In the genomic region with DNA sequence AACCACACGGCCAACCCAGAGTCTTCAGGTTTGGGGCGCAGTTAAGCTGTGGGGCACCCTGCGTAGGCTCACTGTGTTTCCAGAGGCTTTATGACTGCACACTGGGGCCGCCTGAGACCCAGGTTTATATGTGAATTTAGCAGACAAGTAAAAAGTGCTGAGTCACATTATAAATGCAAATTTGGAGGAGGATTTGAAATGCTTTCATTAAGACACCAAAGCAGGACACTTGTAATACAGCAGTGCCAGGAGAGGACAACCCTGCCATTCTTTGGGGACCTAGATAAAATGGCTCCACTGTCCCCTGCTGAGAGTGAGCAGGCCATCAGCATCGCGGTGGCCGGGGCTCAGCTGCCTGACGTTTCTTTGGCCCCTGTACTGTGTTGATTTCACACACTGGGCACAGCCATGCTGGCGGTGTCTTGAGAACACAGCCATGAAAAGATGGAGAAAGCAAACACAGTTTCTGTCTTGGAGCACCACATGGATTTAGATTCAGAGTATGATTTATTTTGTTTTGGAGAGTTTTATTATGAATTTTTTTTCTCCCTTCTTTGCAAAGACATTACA, we compare ENCODE assay signal across 1 cellular context.
TF ChIP-seq lines count a peak whose summit lies in the region.

No MANE protein-coding gene starts in this region.

TF ChIP-seq in GM23338, 12 proteins besides CTCF, POLR2A, EP300 and RAD21:
- TF ChIP-seq, protein P1, sequence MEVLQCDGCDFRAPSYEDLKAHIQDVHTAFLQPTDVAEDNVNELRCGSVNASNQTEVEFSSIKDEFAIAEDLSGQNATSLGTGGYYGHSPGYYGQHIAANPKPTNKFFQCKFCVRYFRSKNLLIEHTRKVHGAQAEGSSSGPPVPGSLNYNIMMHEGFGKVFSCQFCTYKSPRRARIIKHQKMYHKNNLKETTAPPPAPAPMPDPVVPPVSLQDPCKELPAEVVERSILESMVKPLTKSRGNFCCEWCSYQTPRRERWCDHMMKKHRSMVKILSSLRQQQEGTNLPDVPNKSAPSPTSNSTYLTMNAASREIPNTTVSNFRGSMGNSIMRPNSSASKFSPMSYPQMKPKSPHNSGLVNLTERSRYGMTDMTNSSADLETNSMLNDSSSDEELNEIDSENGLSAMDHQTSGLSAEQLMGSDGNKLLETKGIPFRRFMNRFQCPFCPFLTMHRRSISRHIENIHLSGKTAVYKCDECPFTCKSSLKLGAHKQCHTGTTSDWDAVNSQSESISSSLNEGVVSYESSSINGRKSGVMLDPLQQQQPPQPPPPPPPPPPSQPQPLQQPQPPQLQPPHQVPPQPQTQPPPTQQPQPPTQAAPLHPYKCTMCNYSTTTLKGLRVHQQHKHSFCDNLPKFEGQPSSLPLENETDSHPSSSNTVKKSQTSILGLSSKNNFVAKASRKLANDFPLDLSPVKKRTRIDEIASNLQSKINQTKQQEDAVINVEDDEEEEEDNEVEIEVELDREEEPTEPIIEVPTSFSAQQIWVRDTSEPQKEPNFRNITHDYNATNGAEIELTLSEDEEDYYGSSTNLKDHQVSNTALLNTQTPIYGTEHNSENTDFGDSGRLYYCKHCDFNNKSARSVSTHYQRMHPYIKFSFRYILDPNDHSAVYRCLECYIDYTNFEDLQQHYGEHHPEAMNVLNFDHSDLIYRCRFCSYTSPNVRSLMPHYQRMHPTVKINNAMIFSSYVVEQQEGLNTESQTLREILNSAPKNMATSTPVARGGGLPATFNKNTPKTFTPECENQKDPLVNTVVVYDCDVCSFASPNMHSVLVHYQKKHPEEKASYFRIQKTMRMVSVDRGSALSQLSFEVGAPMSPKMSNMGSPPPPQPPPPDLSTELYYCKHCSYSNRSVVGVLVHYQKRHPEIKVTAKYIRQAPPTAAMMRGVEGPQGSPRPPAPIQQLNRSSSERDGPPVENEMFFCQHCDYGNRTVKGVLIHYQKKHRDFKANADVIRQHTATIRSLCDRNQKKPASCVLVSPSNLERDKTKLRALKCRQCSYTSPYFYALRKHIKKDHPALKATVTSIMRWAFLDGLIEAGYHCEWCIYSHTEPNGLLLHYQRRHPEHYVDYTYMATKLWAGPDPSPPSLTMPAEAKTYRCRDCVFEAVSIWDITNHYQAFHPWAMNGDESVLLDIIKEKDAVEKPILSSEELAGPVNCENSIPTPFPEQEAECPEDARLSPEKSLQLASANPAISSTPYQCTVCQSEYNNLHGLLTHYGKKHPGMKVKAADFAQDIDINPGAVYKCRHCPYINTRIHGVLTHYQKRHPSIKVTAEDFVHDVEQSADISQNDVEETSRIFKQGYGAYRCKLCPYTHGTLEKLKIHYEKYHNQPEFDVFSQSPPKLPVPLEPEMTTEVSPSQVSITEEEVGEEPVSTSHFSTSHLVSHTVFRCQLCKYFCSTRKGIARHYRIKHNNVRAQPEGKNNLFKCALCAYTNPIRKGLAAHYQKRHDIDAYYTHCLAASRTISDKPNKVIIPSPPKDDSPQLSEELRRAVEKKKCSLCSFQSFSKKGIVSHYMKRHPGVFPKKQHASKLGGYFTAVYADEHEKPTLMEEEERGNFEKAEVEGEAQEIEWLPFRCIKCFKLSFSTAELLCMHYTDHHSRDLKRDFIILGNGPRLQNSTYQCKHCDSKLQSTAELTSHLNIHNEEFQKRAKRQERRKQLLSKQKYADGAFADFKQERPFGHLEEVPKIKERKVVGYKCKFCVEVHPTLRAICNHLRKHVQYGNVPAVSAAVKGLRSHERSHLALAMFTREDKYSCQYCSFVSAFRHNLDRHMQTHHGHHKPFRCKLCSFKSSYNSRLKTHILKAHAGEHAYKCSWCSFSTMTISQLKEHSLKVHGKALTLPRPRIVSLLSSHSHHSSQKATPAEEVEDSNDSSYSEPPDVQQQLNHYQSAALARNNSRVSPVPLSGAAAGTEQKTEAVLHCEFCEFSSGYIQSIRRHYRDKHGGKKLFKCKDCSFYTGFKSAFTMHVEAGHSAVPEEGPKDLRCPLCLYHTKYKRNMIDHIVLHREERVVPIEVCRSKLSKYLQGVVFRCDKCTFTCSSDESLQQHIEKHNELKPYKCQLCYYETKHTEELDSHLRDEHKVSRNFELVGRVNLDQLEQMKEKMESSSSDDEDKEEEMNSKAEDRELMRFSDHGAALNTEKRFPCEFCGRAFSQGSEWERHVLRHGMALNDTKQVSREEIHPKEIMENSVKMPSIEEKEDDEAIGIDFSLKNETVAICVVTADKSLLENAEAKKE (CRISPR knock-in tag; IDR thresholded peaks at IDR 0.05): no peak
- TF ChIP-seq STAT1 (IDR thresholded peaks at IDR 0.05; ENCODE audit: unreplicated experiment) (no peak), ZNF331 (CRISPR knock-in tag; IDR thresholded peaks at IDR 0.05; ENCODE audit: low read depth) (no peak), EZH2phosphoT487 (IDR thresholded peaks at IDR 0.05; ENCODE audit: unreplicated experiment) (no peak), EZH2 (IDR thresholded peaks at IDR 0.05; ENCODE audit: low read depth, unreplicated experiment) (no peak), JUNB (IDR thresholded peaks at IDR 0.05; ENCODE audit: unreplicated experiment) (no peak)
- TF ChIP-seq, protein P2, sequence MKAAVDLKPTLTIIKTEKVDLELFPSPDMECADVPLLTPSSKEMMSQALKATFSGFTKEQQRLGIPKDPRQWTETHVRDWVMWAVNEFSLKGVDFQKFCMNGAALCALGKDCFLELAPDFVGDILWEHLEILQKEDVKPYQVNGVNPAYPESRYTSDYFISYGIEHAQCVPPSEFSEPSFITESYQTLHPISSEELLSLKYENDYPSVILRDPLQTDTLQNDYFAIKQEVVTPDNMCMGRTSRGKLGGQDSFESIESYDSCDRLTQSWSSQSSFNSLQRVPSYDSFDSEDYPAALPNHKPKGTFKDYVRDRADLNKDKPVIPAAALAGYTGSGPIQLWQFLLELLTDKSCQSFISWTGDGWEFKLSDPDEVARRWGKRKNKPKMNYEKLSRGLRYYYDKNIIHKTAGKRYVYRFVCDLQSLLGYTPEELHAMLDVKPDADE (IDR thresholded peaks at IDR 0.05): no peak
